In the genomic region with DNA sequence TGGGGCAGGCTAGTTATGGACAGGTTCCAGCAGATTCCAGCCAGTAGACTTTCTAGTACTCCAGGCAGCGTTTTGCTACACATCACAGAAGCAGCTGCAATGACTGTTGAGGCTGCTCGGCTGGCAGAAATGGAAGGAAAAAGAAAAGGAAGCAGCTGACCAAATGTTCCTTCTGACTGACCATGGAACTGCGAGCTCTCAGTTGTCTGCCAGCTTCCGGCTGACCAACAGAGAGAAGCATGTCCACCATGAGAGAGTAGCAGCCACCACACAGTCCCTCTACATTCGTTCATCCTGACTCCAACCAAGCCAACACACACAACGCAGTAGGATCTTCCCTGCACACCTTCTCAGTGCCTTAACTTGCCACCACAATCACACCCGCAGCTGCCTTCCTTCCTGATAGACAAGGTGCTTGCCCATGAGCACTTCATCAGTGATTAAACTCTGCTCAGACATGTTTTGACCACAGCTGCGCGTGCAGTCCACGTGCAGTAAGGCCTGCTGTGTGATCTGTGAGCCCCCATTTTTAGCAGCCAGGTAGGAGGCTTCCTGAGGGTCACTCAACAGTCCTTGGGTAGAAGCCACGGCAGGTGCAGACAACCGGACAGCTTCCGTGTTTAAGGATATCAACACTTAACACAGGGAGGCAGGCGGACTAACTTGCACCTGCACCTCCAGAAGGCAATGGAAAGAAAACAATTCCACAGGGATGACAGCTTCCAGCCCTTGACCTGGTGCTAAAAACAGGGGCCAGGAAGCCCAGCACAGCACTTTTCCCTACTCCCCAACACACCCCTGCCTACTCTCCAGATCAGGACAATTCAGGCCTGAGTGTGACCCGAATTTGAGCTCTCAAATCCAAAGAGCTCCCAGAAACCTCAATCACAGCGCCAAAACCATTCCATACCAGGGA, we compare ENCODE assay signal across 8 cellular contexts. TPM values are rescaled to one million over a fixed set of nuclear protein-coding genes. Genes with fewer than 3 reads are reported as not detected.
DNase-seq lines count a peak whose midpoint lies in the region; ATAC-seq and TF ChIP-seq lines count a peak whose summit lies in the region.

No MANE protein-coding gene starts in this region.

- H3K4me3 ChIP-seq in iPS-18c (ENCODE audit: insufficient read depth, low read depth, low read length) (peak overlapping the region; percentile 49), skeletal muscle cell (ENCODE audit: low read depth, low read length) (peak overlapping the region; percentile 54)

- H3K36me3 Mint-ChIP-seq in Calu3 (ENCODE audit: insufficient read depth, unreplicated experiment) (peaks cover 25% of the 10 kb centered on the region), HFFc6 (ENCODE audit: low read depth) (no peaks in the 10 kb centered on the region), brain (no peaks in the 10 kb centered on the region)

- H3K27ac Mint-ChIP-seq in Calu3 (ENCODE audit: unreplicated experiment) (peak overlapping the region; percentile 83), HFFc6 (peak overlapping the region; percentile 77), brain (peak overlapping the region; percentile 96 to 99 (median 97))

- intact Hi-C loops in Calu3 (cut with micrococcal nuclease; ENCODE audit: unreplicated experiment), result no loop called here

- H3K4me3 Mint-ChIP-seq in Calu3 (ENCODE audit: low read depth, unreplicated experiment) (peak overlapping the region; percentile 90), HFFc6 (peak overlapping the region; percentile 89), brain (peak overlapping the region; percentile 96 to 99 (median 98))

- TF ChIP-seq CTCF in Calu3 (IDR thresholded peaks at IDR 0.05; ENCODE audit: unreplicated experiment), result no peak
- no peak for TF ChIP-seq CTCF in HFFc6 (IDR thresholded peaks at IDR 0.05)
- TF ChIP-seq CTCF in brain (conservative IDR thresholded peaks at IDR 0.05), result no peak

- ATAC-seq in HG03139 (IDR thresholded peaks at IDR 0.05; ENCODE audit: unreplicated experiment), result no peak

- H3K27me3 Mint-ChIP-seq in Calu3 (ENCODE audit: unreplicated experiment) (no peaks in the 10 kb centered on the region), HFFc6 (ENCODE audit: insufficient read depth) (no peaks in the 10 kb centered on the region; the same call in 1 of the 2 replicates), brain (peaks cover 6% of the 10 kb centered on the region)

- peak; percentile 28 for DNase-seq in Calu3
- DNase-seq in HFFc6, result peak; percentile 67
- peak; percentile 80 for DNase-seq in RPMI7951 (ENCODE audit: low read depth)
- DNase-seq in skeletal muscle cell (ENCODE audit: low read depth), result no peak
- DNase-seq in effector CD8-positive, alpha-beta T cell (lab: John Stamatoyannopoulos, UW), result no peak

- BruUV-seq in Calu3 (replicated peaks; lab: Mats Ljungman, UMichigan), result no TSS peak

- H3K4me1 Mint-ChIP-seq in Calu3 (ENCODE audit: low read depth, unreplicated experiment), result peaks cover 36% of the 10 kb centered on the region
- H3K4me1 Mint-ChIP-seq in HFFc6 (ENCODE audit: low read depth), result peaks cover 67% of the 10 kb centered on the region
- H3K4me1 Mint-ChIP-seq in brain, result peaks cover 47% of the 10 kb centered on the region

- H3K9me3 ChIP-seq in iPS-18c (ENCODE audit: control insufficient read depth, insufficient read depth, low read length), result peaks cover 2% of the 10 kb centered on the region

- CTCF ChIA-PET in Calu3 (lab: Charles Lee), result interaction anchor here (1.9 kb wide), 1 partner anchor 33 kb away, joined by 4 read pairs; no protein-coding TSS in a partner anchor

- H3K9me3 Mint-ChIP-seq in Calu3 (ENCODE audit: low read depth, unreplicated experiment), result no peaks in the 10 kb centered on the region
- no peaks in the 10 kb centered on the region for H3K9me3 Mint-ChIP-seq in HFFc6
- H3K9me3 Mint-ChIP-seq in brain, result no peaks in the 10 kb centered on the region

RNA-seq across cellular contexts. Expression of gene TGFBRAP1, which starts 1.0 kb away (rescaled TPM):
- total RNA-seq in Calu3 (2022), result 24.3 and 24.5 TPM in 2 replicates
- 10 to 100 TPM; 18.9 to 22.5 (median 19.8) TPM for total RNA-seq in HFFc6 (2021; fragmentation: NEBNext Ultra II Directional; extraction: Animal tissue kit (Norgen Biotek cat#: 25700))
- 11.6 and 12.3 TPM in 2 replicates for total RNA-seq in RPMI7951 (2014; rRNA removed; shearing (Covaris generic))
- polyA plus RNA-seq in brain (ENCODE audit: insufficient read depth, low read depth, low replicate concordance), result 11.7 TPM

RNA-seq across cellular contexts. Expression of gene C2orf49, which starts 8.8 kb away (rescaled TPM):
- total RNA-seq in Calu3 (2022), result 18.1 and 19.0 TPM in 2 replicates
- 10 to 100 TPM; 17.7 to 25.4 (median 20.0) TPM for total RNA-seq in HFFc6 (2021; fragmentation: NEBNext Ultra II Directional; extraction: Animal tissue kit (Norgen Biotek cat#: 25700))
- total RNA-seq in RPMI7951 (2014; rRNA removed; shearing (Covaris generic)), result 21.7 and 26.2 TPM in 2 replicates
- 12.0 TPM for polyA plus RNA-seq in brain (ENCODE audit: insufficient read depth, low read depth, low replicate concordance)

Comparison
In these comparisons a context has a peak if more than half of its experiments do, and no peak if none do; other contexts are left out.
1. DNase-seq: peak in Calu3 (single experiment), HFFc6 (single experiment) and RPMI7951 (single experiment); none in skeletal muscle cell (single experiment) and effector CD8-positive, alpha-beta T cell (single experiment).
2. Peak in every context shown above with its lines, with median percentiles within 50 percentile points of each other: H3K27ac Mint-ChIP-seq and H3K4me3 Mint-ChIP-seq.